In genomic region chr16:30650369-30651123, GRCh38 we compare ENCODE assay signal across 8 cellular contexts. TPM values are rescaled to one million over a fixed set of nuclear protein-coding genes. Genes with fewer than 3 reads are reported as not detected.
DNase-seq lines count a peak whose midpoint lies in the region; ATAC-seq and TF ChIP-seq lines count a peak whose summit lies in the region.

TSS of gene PRR14 (plus strand) at chr16:30650960. CDS start at chr16:30651646, 686 bp downstream.

- peaks cover 5% of the 10 kb centered on the region for H3K36me3 Mint-ChIP-seq in activated naive CD8-positive, alpha-beta T cell treated with anti-CD3 and anti-CD28 coated beads, Interleukin-2, amount 10 ng/mL, durations not matched to agents 7 days and 5 days
- no peaks in the 10 kb centered on the region for H3K36me3 Mint-ChIP-seq in glutamatergic neuron (ENCODE audit: unreplicated experiment)

- no peaks in the 10 kb centered on the region for H3K9me3 Mint-ChIP-seq in activated naive CD8-positive, alpha-beta T cell treated with anti-CD3 and anti-CD28 coated beads, Interleukin-2, amount 10 ng/mL, durations not matched to agents 7 days and 5 days
- peaks cover 9% of the 10 kb centered on the region for H3K9me3 Mint-ChIP-seq in glutamatergic neuron (ENCODE audit: unreplicated experiment)

- no peaks in the 10 kb centered on the region for H3K9me3 ChIP-seq in SU-DHL-6 (ENCODE audit: insufficient read depth, low read length)
- H3K9me3 ChIP-seq in osteoblast (ENCODE audit: low read depth, low read length) = no peaks in the 10 kb centered on the region
- no peaks in the 10 kb centered on the region for H3K9me3 ChIP-seq in thoracic aorta

- POLR2A ChIA-PET in activated naive CD8-positive, alpha-beta T cell treated with anti-CD3 and anti-CD28 coated beads, Interleukin-2, amount 10 ng/mL, durations not matched to agents 7 days and 5 days (lab: Charles Lee) = interaction anchor here (0.6 to 2.7 kb wide), 17 partner anchors 9 to 530 kb away, joined by 3 to 38 read pairs (median 4); partner anchors contain the start of genes CORO1A, DCTPP1, FBRS and SRCAP

- no peaks in the 10 kb centered on the region for H3K27me3 Mint-ChIP-seq in activated naive CD8-positive, alpha-beta T cell treated with anti-CD3 and anti-CD28 coated beads, Interleukin-2, amount 10 ng/mL, durations not matched to agents 7 days and 5 days
- peaks cover 9% of the 10 kb centered on the region for H3K27me3 Mint-ChIP-seq in glutamatergic neuron (ENCODE audit: unreplicated experiment)

- peak within 1 kb of the TSS; percentile 99 for H3K27ac Mint-ChIP-seq in activated naive CD8-positive, alpha-beta T cell treated with anti-CD3 and anti-CD28 coated beads, Interleukin-2, amount 10 ng/mL, durations not matched to agents 7 days and 5 days
- peak within 1 kb of the TSS; percentile 99 for H3K27ac Mint-ChIP-seq in glutamatergic neuron (ENCODE audit: unreplicated experiment)

- H3K9me2 ChIP-seq in SU-DHL-6 (replicated peaks; ENCODE audit: insufficient read depth, low read length) = no peaks in the 10 kb centered on the region

- H3K9ac ChIP-seq in SU-DHL-6 (ENCODE audit: low read length) = peak within 1 kb of the TSS; percentile 96

- H3K27ac ChIP-seq in SU-DHL-6 (ENCODE audit: low read depth, low read length) = peak within 1 kb of the TSS; percentile 83
- peak within 1 kb of the TSS; percentile 84 for H3K27ac ChIP-seq in osteoblast (ENCODE audit: low read depth, low read length)
- H3K27ac ChIP-seq in thoracic aorta = peak within 1 kb of the TSS; percentile 97 to 99

- H3F3A ChIP-seq in SU-DHL-6 (ENCODE audit: insufficient read depth) = peaks cover 11% of the 10 kb centered on the region; the same call in 1 of the 2 replicates

- peaks cover 28% of the 10 kb centered on the region for H3K4me1 Mint-ChIP-seq in activated naive CD8-positive, alpha-beta T cell treated with anti-CD3 and anti-CD28 coated beads, Interleukin-2, amount 10 ng/mL, durations not matched to agents 7 days and 5 days
- H3K4me1 Mint-ChIP-seq in glutamatergic neuron (ENCODE audit: low read depth, unreplicated experiment) = peaks cover 10% of the 10 kb centered on the region

- H3K36me3 ChIP-seq in SU-DHL-6 (ENCODE audit: low read length) (no peaks in the 10 kb centered on the region), osteoblast (ENCODE audit: insufficient read depth, low read length) (peaks cover 23% of the 10 kb centered on the region), thoracic aorta (peaks cover 28% of the 10 kb centered on the region)

- H3K27me3 ChIP-seq in SU-DHL-6 (ENCODE audit: low read length) (no peaks in the 10 kb centered on the region), osteoblast (ENCODE audit: insufficient read depth, low read length) (peaks cover 2% of the 10 kb centered on the region), thoracic aorta (replicated peaks; ENCODE audit: insufficient read depth) (no peaks in the 10 kb centered on the region)

- peak; percentile 78 for ATAC-seq in HG02678 (IDR thresholded peaks at IDR 0.05; ENCODE audit: unreplicated experiment)
- peak; percentile 85 for ATAC-seq in activated naive CD8-positive, alpha-beta T cell treated with anti-CD3 and anti-CD28 coated beads, Interleukin-2, amount 10 ng/mL, durations not matched to agents 7 days and 5 days (ENCODE audit: low read depth)
- ATAC-seq in thoracic aorta (ENCODE audit: insufficient number of reproducible peaks, low FRiP score, low read depth) = peak; percentile 87

- H3K4me3 ChIP-seq in SU-DHL-6 (ENCODE audit: insufficient read depth, low read length, poor library complexity, severe bottlenecking) = peak within 1 kb of the TSS; percentile 94
- H3K4me3 ChIP-seq in osteoblast (ENCODE audit: insufficient read depth, low read length) = peak within 1 kb of the TSS; percentile 98
- H3K4me3 ChIP-seq in thoracic aorta = peak within 1 kb of the TSS; percentile 98

- H4K20me1 ChIP-seq in SU-DHL-6 (ENCODE audit: low read depth, low read length) (no peaks in the 10 kb centered on the region), osteoblast (ENCODE audit: insufficient read depth, low read length) (no peaks in the 10 kb centered on the region)

- DNase-seq in GM10266 (ENCODE audit: extremely low spot score) = peak; percentile 95
- peak; percentile 96 for DNase-seq in NCI-H128 (lab: John Stamatoyannopoulos, UW; ENCODE audit: unreplicated experiment)
- peak; percentile 94 for DNase-seq in activated naive CD8-positive, alpha-beta T cell treated with anti-CD3 and anti-CD28 coated beads, Interleukin-2, amount 10 ng/mL, durations not matched to agents 7 days and 5 days
- peak; percentile 100 for DNase-seq in glutamatergic neuron
- peak; percentile 99 for DNase-seq in osteoblast (ENCODE audit: insufficient read length, low spot score, missing footprints)
- DNase-seq in thoracic aorta (ENCODE audit: low spot score) = peak; percentile 99

- no peak for TF ChIP-seq CTCF in GM10266 (IDR thresholded peaks at IDR 0.05; ENCODE audit: control insufficient read depth, insufficient read depth, low read depth, missing control alignments)
- no peak for TF ChIP-seq CTCF in SU-DHL-6 (IDR thresholded peaks at IDR 0.05; ENCODE audit: insufficient read depth, low read length, poor library complexity, severe bottlenecking)
- peak; percentile 58 for TF ChIP-seq CTCF in glutamatergic neuron (IDR thresholded peaks at IDR 0.05; ENCODE audit: partially characterized antibody, unreplicated experiment)
- peak; percentile 17 for TF ChIP-seq CTCF in osteoblast (IDR thresholded peaks at IDR 0.05; ENCODE audit: extremely low read depth, low read depth, low read length)
- TF ChIP-seq CTCF in thoracic aorta (IDR thresholded peaks at IDR 0.05) = peak; percentile 44

- H3K4me1 ChIP-seq in osteoblast (ENCODE audit: insufficient read depth, low read length) (peaks cover 14% of the 10 kb centered on the region), thoracic aorta (ENCODE audit: control insufficient read depth in 1 of 2, low read depth in 2 of 2) (peaks cover 4 to 29% of the 10 kb centered on the region in 2 donors)

- H3K4me3 Mint-ChIP-seq in activated naive CD8-positive, alpha-beta T cell treated with anti-CD3 and anti-CD28 coated beads, Interleukin-2, amount 10 ng/mL, durations not matched to agents 7 days and 5 days = peak within 1 kb of the TSS; percentile 98
- peak within 1 kb of the TSS; percentile 98 for H3K4me3 Mint-ChIP-seq in glutamatergic neuron (ENCODE audit: unreplicated experiment)

- H2AFZ ChIP-seq in SU-DHL-6 (ENCODE audit: low read depth, low read length, severe bottlenecking) (peak within 1 kb of the TSS; percentile 55), osteoblast (ENCODE audit: low read length) (peak within 1 kb of the TSS; percentile 99)

- 0 out of 2 replicates have a peak, but pooled peaks cover 4% of the 10 kb centered on the region for H3K79me2 ChIP-seq in SU-DHL-6 (ENCODE audit: insufficient read depth, low read length)
- H3K79me2 ChIP-seq in osteoblast (ENCODE audit: insufficient read depth, low read length) = peaks cover 14% of the 10 kb centered on the region

- H3K4me2 ChIP-seq in SU-DHL-6 (ENCODE audit: low read depth, low read length, poor library complexity, severe bottlenecking) (peak within 1 kb of the TSS; percentile 79), osteoblast (ENCODE audit: insufficient read depth, low read length) (peak within 1 kb of the TSS; percentile 95)

RNA-seq across cellular contexts. Expression of gene PRR14, which starts in this region (rescaled TPM):
- 10 to 100 TPM; 89.7 to 97.1 TPM for total RNA-seq in activated naive CD8-positive, alpha-beta T cell treated with anti-CD3 and anti-CD28 coated beads, Interleukin-2, amount 10 ng/mL, durations not matched to agents 7 days and 5 days
- total RNA-seq in glutamatergic neuron (ENCODE audit: unreplicated experiment) (79.6 TPM), osteoblast (6.8 and 8.0 TPM in 2 replicates), thoracic aorta (10 to 100 TPM; 46.1 to 57.0 TPM)

Comparison
In these comparisons a context has a peak if more than half of its experiments do, and no peak if none do; other contexts are left out.
1. Peak in every context shown above with its lines: DNase-seq, ATAC-seq, H3K4me3 ChIP-seq and H3K27ac ChIP-seq.
2. CTCF ChIP-seq: peak in glutamatergic neuron (single experiment), osteoblast (single experiment) and thoracic aorta (single experiment); none in GM10266 (single experiment) and SU-DHL-6 (single experiment).